In genomic region chrX:153945956-153946909, GRCh38 we compare ENCODE assay signal across 20 cellular contexts. TPM values are rescaled to one million over a fixed set of nuclear protein-coding genes. Genes with fewer than 3 reads are reported as not detected.
DNase-seq lines count a peak whose midpoint lies in the region; ATAC-seq, FAIRE-seq and TF ChIP-seq lines count a peak whose summit lies in the region.
"Had no signal": no experiment of that assay in that cellular context is flagged by ENCODE, and none has a peak within 500 bp of the region (broad histone marks: within the 10 kb centered on the region; RNA-seq: fewer than 3 reads in every experiment).

No MANE protein-coding gene starts in this region.

- peaks cover 7% of the 10 kb centered on the region; the same call in 2 of the 3 replicates for H3K79me2 ChIP-seq in K562 (ENCODE audit: control insufficient read depth, insufficient read depth, low read length)

- H3K9me1 ChIP-seq in K562 (ENCODE audit: control insufficient read depth, insufficient read depth, low read length) = no peaks in the 10 kb centered on the region

- POLR2A ChIA-PET in K562 (lab: Yijun Ruan, JAX) = interaction anchor here (0.7 to 2.0 kb wide), 8 partner anchors 10 to 72 kb away, joined by 3 to 17 read pairs (median 4); partner anchors contain the start of gene TMEM187

- H3K9me3 ChIP-seq in K562 (replicated peaks; ENCODE audit: control insufficient read depth, insufficient read depth, low read depth, low read length) (no peaks in the 10 kb centered on the region), neutrophil (no peaks in the 10 kb centered on the region)
- H3K9me3 ChIP-seq: A549, breast epithelium, pancreas, transverse colon had no signal

- TF ChIP-seq POLR2A in K562 (conservative IDR thresholded peaks at IDR 0.05) = no peak

- TF ChIP-seq EP300 in K562 (IDR thresholded peaks at IDR 0.05; ENCODE audit: low read length) = no peak

- no peak for FAIRE-seq in K562 (lab: Jason Lieb, UNC)
- FAIRE-seq: TTC549 had no signal

- no peaks in the 10 kb centered on the region for H3K9me3 Mint-ChIP-seq in activated T-cell treated with anti-CD3 and anti-CD28 coated beads, Interleukin-2, amount 50 U/mL, for 24 hours
- no peaks in the 10 kb centered on the region for H3K9me3 Mint-ChIP-seq in activated T-cell treated with anti-CD3 and anti-CD28 coated beads, Interleukin-2, amount 50 U/mL, for 4 hours
- H3K9me3 Mint-ChIP-seq: nephron had no signal

- peaks cover 41% of the 10 kb centered on the region for H3K4me1 Mint-ChIP-seq in activated T-cell treated with anti-CD3 and anti-CD28 coated beads, Interleukin-2, amount 50 U/mL, for 24 hours (ENCODE audit: low read depth)
- peaks cover 19% of the 10 kb centered on the region for H3K4me1 Mint-ChIP-seq in activated T-cell treated with anti-CD3 and anti-CD28 coated beads, Interleukin-2, amount 50 U/mL, for 4 hours (ENCODE audit: low read depth)

- TF ChIP-seq CTCF in HL-60 (IDR thresholded peaks at IDR 0.05; ENCODE audit: insufficient read depth, low read length) = no peak
- no peak for TF ChIP-seq CTCF in K562 (IDR thresholded peaks at IDR 0.05 in 2 of 3, conservative IDR thresholded peaks at IDR 0.05 in 1 of 3; ENCODE audit: insufficient read depth in 2 of 3, low read depth in 1 of 3, low read length in 3 of 3)
- no peak for TF ChIP-seq CTCF in neutrophil (IDR thresholded peaks at IDR 0.05)

- WGBS in K562 (ENCODE audit: insufficient coverage, low coverage, missing lambda C conversion rate) = 86% methylated on average over 13 of the region's 23 CpGs

- H3K4me3 ChIP-seq in HL-60 (replicated peaks; ENCODE audit: insufficient read depth, low read length) (no peak overlapping the region), K562 (no peak overlapping the region), neutrophil (ENCODE audit: low read depth in 1 of 2, low read length in 1 of 2) (no peak overlapping the region)
- H3K4me3 ChIP-seq: A549, breast epithelium, pancreas, PC-9, transverse colon had no signal

- no peak overlapping the region for H2AFZ ChIP-seq in K562 (ENCODE audit: low read depth, low read length)
- H2AFZ ChIP-seq: PC-9 had no signal

- H3K27me3 Mint-ChIP-seq in activated T-cell treated with anti-CD3 and anti-CD28 coated beads, Interleukin-2, amount 50 U/mL, for 24 hours = peaks cover 12% of the 10 kb centered on the region
- no peaks in the 10 kb centered on the region for H3K27me3 Mint-ChIP-seq in activated T-cell treated with anti-CD3 and anti-CD28 coated beads, Interleukin-2, amount 50 U/mL, for 4 hours (ENCODE audit: low read depth)

- CTCF ChIA-PET in K562 (lab: Yijun Ruan, JAX; ENCODE audit: low intra/inter-chr PET ratio) = interaction anchor here (1.0 to 1.2 kb wide), 2 partner anchors 74 to 1004 kb away, joined by 5 to 6 read pairs; no protein-coding TSS in a partner anchor

- H3K4me1 ChIP-seq in K562 (replicated peaks in 1 of 2; ENCODE audit: control insufficient read depth in 2 of 2, insufficient read depth in 2 of 2, low read length in 2 of 2) = peaks cover 14 to 78% of the 10 kb centered on the region in 2 experiments
- H3K4me1 ChIP-seq in neutrophil (ENCODE audit: control insufficient read depth in 1 of 2, insufficient read depth in 1 of 2, low read depth in 1 of 2, low read length in 1 of 2) = peaks cover 30 to 54% of the 10 kb centered on the region in 2 experiments
- H3K4me1 ChIP-seq: breast epithelium, pancreas had no signal

- peaks cover 42% of the 10 kb centered on the region; the same call in 2 of the 3 replicates for H3K36me3 ChIP-seq in K562 (ENCODE audit: control insufficient read depth, insufficient read depth, low read length)
- no peaks in the 10 kb centered on the region for H3K36me3 ChIP-seq in neutrophil
- H3K36me3 ChIP-seq: breast epithelium, transverse colon had no signal

- H3K4me3 Mint-ChIP-seq in activated T-cell treated with anti-CD3 and anti-CD28 coated beads, Interleukin-2, amount 50 U/mL, for 24 hours = no peak overlapping the region
- H3K4me3 Mint-ChIP-seq in activated T-cell treated with anti-CD3 and anti-CD28 coated beads, Interleukin-2, amount 50 U/mL, for 4 hours = no peak overlapping the region
- H3K4me3 Mint-ChIP-seq: activated CD8-positive, alpha-beta T cell treated with anti-CD3 and anti-CD28 coated beads, Interleukin-2, amount 10 ng/mL, durations not matched to agents 7 days and 5 days; nephron had no signal

- H3K9ac ChIP-seq in K562 (ENCODE audit: insufficient read depth in 1 of 2, low read depth in 2 of 2, low read length in 2 of 2) = peak overlapping the region in 1 of 2 experiments; percentile 75; a peak in 2 of 4 replicates

- intact Hi-C loops in K562 (cut with micrococcal nuclease) = loop anchor here (2.0 kb wide), 1 partner anchor 181 kb away; the partner anchor contains the start of gene PLXNB3

- H3K27me3 ChIP-seq in HL-60 (ENCODE audit: insufficient read depth, poor library complexity, severe bottlenecking) = no peaks in the 10 kb centered on the region
- no peaks in the 10 kb centered on the region for H3K27me3 ChIP-seq in K562 (ENCODE audit: control insufficient read depth in 2 of 2, insufficient read depth in 2 of 2, low read length in 2 of 2)
- no peaks in the 10 kb centered on the region for H3K27me3 ChIP-seq in neutrophil
- H3K27me3 ChIP-seq: transverse colon had no signal

- peak overlapping the region; percentile 50 for H3K27ac Mint-ChIP-seq in activated T-cell treated with anti-CD3 and anti-CD28 coated beads, Interleukin-2, amount 50 U/mL, for 24 hours
- H3K27ac Mint-ChIP-seq: activated CD8-positive, alpha-beta T cell treated with anti-CD3 and anti-CD28 coated beads, Interleukin-2, amount 10 ng/mL, durations not matched to agents 7 days and 5 days had no signal

- no peak for ATAC-seq in activated T-cell treated with anti-CD3 and anti-CD28 coated beads, Interleukin-2, amount 50 U/mL, for 4 hours
- ATAC-seq in K562 (no peak), HG02571 (IDR thresholded peaks at IDR 0.05; ENCODE audit: unreplicated experiment) (no peak), HG03354 (IDR thresholded peaks at IDR 0.05; ENCODE audit: poor library complexity, severe bottlenecking, unreplicated experiment) (no peak)

- H3K27ac ChIP-seq in HL-60 (replicated peaks) = peak overlapping the region; percentile 45
- no peak overlapping the region for H3K27ac ChIP-seq in K562 (ENCODE audit: extremely low read depth, low read depth, low read length)
- peak overlapping the region; percentile 70 for H3K27ac ChIP-seq in neutrophil
- H3K27ac ChIP-seq: breast epithelium, pancreas, PC-9 had no signal

- BruUV-seq in K562 (replicated peaks; lab: Mats Ljungman, UMichigan) = no TSS peak

- no peaks in the 10 kb centered on the region for H4K20me1 ChIP-seq in K562 (replicated peaks; ENCODE audit: control insufficient read depth, insufficient read depth, low read length)

- TF ChIP-seq RAD21 in K562 (CRISPR knock-in tag; conservative IDR thresholded peaks at IDR 0.05 in 1 of 2, IDR thresholded peaks at IDR 0.05 in 1 of 2) = no peak

- H3K36me3 Mint-ChIP-seq in activated T-cell treated with anti-CD3 and anti-CD28 coated beads, Interleukin-2, amount 50 U/mL, for 24 hours (ENCODE audit: low read depth) = peaks cover 43% of the 10 kb centered on the region
- H3K36me3 Mint-ChIP-seq in activated T-cell treated with anti-CD3 and anti-CD28 coated beads, Interleukin-2, amount 50 U/mL, for 4 hours (ENCODE audit: insufficient read depth) = peaks cover 8% of the 10 kb centered on the region

- in situ Hi-C loops in K562 (cut with MboI) = no loop called here

- H3K4me2 ChIP-seq in K562 (ENCODE audit: insufficient read depth, low read length) = no peak overlapping the region
- H3K4me2 ChIP-seq: A549, PC-9 had no signal

- DNase-seq in activated T-cell treated with anti-CD3 and anti-CD28 coated beads, Interleukin-2, amount 50 U/mL, for 24 hours = no peak
- DNase-seq in activated T-cell treated with anti-CD3 and anti-CD28 coated beads, Interleukin-2, amount 50 U/mL, for 4 hours = no peak
- DNase-seq in HL-60 (ENCODE audit: low read depth in 1 of 2, low spot score in 1 of 2) (no peak), K562 (ENCODE audit: extremely low read depth in 1 of 4, low spot score in 3 of 4) (no peak), NCI-H1930 (lab: John Stamatoyannopoulos, UW) (no peak)
- DNase-seq: activated CD8-positive, alpha-beta T cell treated with anti-CD3 and anti-CD28 coated beads, Interleukin-2, amount 10 ng/mL, durations not matched to agents 7 days and 5 days; amniotic stem cell; DMS79 treated with DMSO at 0.1 percent for 48 hours; NCI-H524 treated with DMSO at 0.1 percent for 48 hours; SIG-M5; transverse colon had no signal

RNA-seq across cellular contexts. Expression of gene RENBP, which starts 1.8 kb away (rescaled TPM):
- 10 to 100 TPM in 1 of 3 donors, 1 to 10 TPM in 2; 6.9 to 10.4 (median 8.6) TPM for total RNA-seq in activated T-cell treated with anti-CD3 and anti-CD28 coated beads, Interleukin-2, amount 50 U/mL, for 4 hours
- 14.9 and 45.4 TPM in 2 replicates for total RNA-seq in K562 (2011; cell fraction: chromatin; rRNA removed; ENCODE audit: low replicate concordance)
- 31.0 and 32.8 TPM in 2 replicates for total RNA-seq in K562 (2011; cell fraction: nucleolus; rRNA removed)
- 15.7 and 24.1 TPM in 2 replicates for total RNA-seq in K562 (2011; cell fraction: nucleoplasm; rRNA removed)
- total RNA-seq in K562 (2014; rRNA removed) (8.4 and 9.5 TPM in 2 replicates), K562 (2014; rRNA removed; fragmentation: Illumina TruSeq; extraction: Trizol) (2.7 and 4.0 TPM in 2 replicates), K562 (2015; rRNA removed; fragmentation: Illumina TruSeq; extraction: Trizol) (12.3 and 13.4 TPM in 2 replicates), K562 (2021) (9.6 and 14.8 TPM in 2 replicates)
- polyA plus RNA-seq in K562 (2011; rRNA removed) (12.7 and 16.4 TPM in 2 replicates), K562 (2014; fragmentation: Illumina TruSeq; extraction: Trizol) (5.6 and 7.3 TPM in 2 replicates), K562 (2014; fragmentation: Nextera tagmentation; extraction: Ambion mirVana) (under 1 TPM in 1 of 2 experiments, not detected in 1; 0.07 TPM), K562 (2014; rRNA removed) (11.1 and 11.6 TPM in 2 replicates)
- polyA plus RNA-seq in K562 (2011; cell fraction: cytosol; rRNA removed) = 21.2 and 25.6 TPM in 2 replicates
- polyA plus RNA-seq in K562 (2011; cell fraction: nucleus; rRNA removed) = 48.7 and 48.8 TPM in 2 replicates
- 24.3 and 60.0 TPM in 2 replicates for polyA plus RNA-seq in K562 (2012)
- 5.5 and 12.0 TPM in 2 replicates for polyA minus RNA-seq in K562 (2011; rRNA and poly(A)+ RNA removed)
- 7.0 and 13.6 TPM in 2 replicates for polyA minus RNA-seq in K562 (2011; cell fraction: cytosol; rRNA and poly(A)+ RNA removed)
- 9.8 and 16.1 TPM in 2 replicates for polyA minus RNA-seq in K562 (2011; cell fraction: nucleus; rRNA and poly(A)+ RNA removed)
- polyA plus RNA-seq: A549 had no signal

RNA-seq across cellular contexts. Expression of gene NAA10, which starts 11.4 kb away (rescaled TPM):
- 100 to 1,000 TPM; 190 to 224 (median 221) TPM for total RNA-seq in activated T-cell treated with anti-CD3 and anti-CD28 coated beads, Interleukin-2, amount 50 U/mL, for 4 hours
- total RNA-seq in K562 (2011; cell fraction: chromatin; rRNA removed; ENCODE audit: low replicate concordance) = 126 and 302 TPM in 2 replicates
- 207 and 213 TPM in 2 replicates for total RNA-seq in K562 (2011; cell fraction: nucleolus; rRNA removed)
- total RNA-seq in K562 (2011; cell fraction: nucleoplasm; rRNA removed) = 179 and 187 TPM in 2 replicates
- 152 and 196 TPM in 2 replicates for total RNA-seq in K562 (2014; rRNA removed)
- total RNA-seq in K562 (2014; rRNA removed; fragmentation: Illumina TruSeq; extraction: Trizol) = 101 and 103 TPM in 2 replicates
- total RNA-seq in K562 (2015; rRNA removed; fragmentation: Illumina TruSeq; extraction: Trizol) = 134 and 146 TPM in 2 replicates
- total RNA-seq in K562 (2021) = 226 and 231 TPM in 2 replicates
- polyA plus RNA-seq in K562 (2011; rRNA removed) = 105 and 117 TPM in 2 replicates
- 174 and 276 TPM in 2 replicates for polyA plus RNA-seq in K562 (2011; cell fraction: cytosol; rRNA removed)
- polyA plus RNA-seq in K562 (2011; cell fraction: nucleus; rRNA removed) = 211 and 324 TPM in 2 replicates
- 177 and 213 TPM in 2 replicates for polyA plus RNA-seq in K562 (2012)
- 192 and 229 TPM in 2 replicates for polyA plus RNA-seq in K562 (2014; fragmentation: Illumina TruSeq; extraction: Trizol)
- polyA plus RNA-seq in K562 (2014; fragmentation: Nextera tagmentation; extraction: Ambion mirVana) = 10 to 100 TPM; 11.1 to 26.5 TPM
- 250 and 277 TPM in 2 replicates for polyA plus RNA-seq in K562 (2014; rRNA removed)
- polyA minus RNA-seq in K562 (2011; rRNA and poly(A)+ RNA removed) = 45.9 and 88.5 TPM in 2 replicates
- 72.1 and 79.8 TPM in 2 replicates for polyA minus RNA-seq in K562 (2011; cell fraction: cytosol; rRNA and poly(A)+ RNA removed)
- polyA minus RNA-seq in K562 (2011; cell fraction: nucleus; rRNA and poly(A)+ RNA removed) = 70.5 and 80.1 TPM in 2 replicates

RNA-seq across cellular contexts. Expression of gene ARHGAP4, which starts 20.2 kb away (rescaled TPM):
- total RNA-seq in activated T-cell treated with anti-CD3 and anti-CD28 coated beads, Interleukin-2, amount 50 U/mL, for 4 hours = 100 to 1,000 TPM in 2 of 3 donors, 10 to 100 TPM in 1; 96.7 to 128 (median 108) TPM
- total RNA-seq in K562 (2011; cell fraction: chromatin; rRNA removed; ENCODE audit: low replicate concordance) = 54.8 and 157 TPM in 2 replicates
- total RNA-seq in K562 (2011; cell fraction: nucleolus; rRNA removed) = 105 and 155 TPM in 2 replicates
- 55.0 and 81.2 TPM in 2 replicates for total RNA-seq in K562 (2011; cell fraction: nucleoplasm; rRNA removed)
- total RNA-seq in K562 (2014; rRNA removed) (52.7 and 81.2 TPM in 2 replicates), K562 (2014; rRNA removed; fragmentation: Illumina TruSeq; extraction: Trizol) (3.1 and 5.5 TPM in 2 replicates), K562 (2015; rRNA removed; fragmentation: Illumina TruSeq; extraction: Trizol) (32.7 and 36.8 TPM in 2 replicates), K562 (2021) (70.5 and 81.8 TPM in 2 replicates)
- polyA plus RNA-seq in K562 (2011; rRNA removed) (9.6 and 29.7 TPM in 2 replicates), K562 (2014; fragmentation: Illumina TruSeq; extraction: Trizol) (13.5 and 40.2 TPM in 2 replicates), K562 (2014; fragmentation: Nextera tagmentation; extraction: Ambion mirVana) (1 to 10 TPM in 1 of 2 experiments, under 1 TPM in 1; 0.30 to 1.7 TPM), K562 (2014; rRNA removed) (63.7 and 77.8 TPM in 2 replicates)
- polyA plus RNA-seq in K562 (2011; cell fraction: cytosol; rRNA removed) = 21.0 and 26.6 TPM in 2 replicates
- polyA plus RNA-seq in K562 (2011; cell fraction: nucleus; rRNA removed) = 174 and 259 TPM in 2 replicates
- 59.1 and 135 TPM in 2 replicates for polyA plus RNA-seq in K562 (2012)
- 3.6 and 6.7 TPM in 2 replicates for polyA minus RNA-seq in K562 (2011; rRNA and poly(A)+ RNA removed)
- polyA minus RNA-seq in K562 (2011; cell fraction: cytosol; rRNA and poly(A)+ RNA removed) = 13.5 and 33.9 TPM in 2 replicates
- polyA minus RNA-seq in K562 (2011; cell fraction: nucleus; rRNA and poly(A)+ RNA removed) = 26.9 and 53.0 TPM in 2 replicates

RNA-seq across cellular contexts. Expression of gene HCFC1, which starts 25.4 kb away (rescaled TPM):
- 100 to 1,000 TPM; 140 to 162 (median 150) TPM for total RNA-seq in activated T-cell treated with anti-CD3 and anti-CD28 coated beads, Interleukin-2, amount 50 U/mL, for 4 hours
- 39.3 and 72.5 TPM in 2 replicates for total RNA-seq in K562 (2011; cell fraction: chromatin; rRNA removed; ENCODE audit: low replicate concordance)
- 41.0 and 46.2 TPM in 2 replicates for total RNA-seq in K562 (2011; cell fraction: nucleolus; rRNA removed)
- total RNA-seq in K562 (2011; cell fraction: nucleoplasm; rRNA removed) = 38.1 and 43.2 TPM in 2 replicates
- total RNA-seq in K562 (2014; rRNA removed) = 39.2 and 59.3 TPM in 2 replicates
- total RNA-seq in K562 (2014; rRNA removed; fragmentation: Illumina TruSeq; extraction: Trizol) = 9.1 and 10.3 TPM in 2 replicates
- 17.1 and 23.4 TPM in 2 replicates for total RNA-seq in K562 (2015; rRNA removed; fragmentation: Illumina TruSeq; extraction: Trizol)
- total RNA-seq in K562 (2021) = 121 and 133 TPM in 2 replicates
- 5.9 and 8.7 TPM in 2 replicates for polyA plus RNA-seq in K562 (2011; rRNA removed)
- polyA plus RNA-seq in K562 (2011; cell fraction: cytosol; rRNA removed) = 11.3 and 17.7 TPM in 2 replicates
- 39.1 and 51.6 TPM in 2 replicates for polyA plus RNA-seq in K562 (2011; cell fraction: nucleus; rRNA removed)
- polyA plus RNA-seq in K562 (2012) = 37.4 and 57.1 TPM in 2 replicates
- 45.3 and 68.0 TPM in 2 replicates for polyA plus RNA-seq in K562 (2014; fragmentation: Illumina TruSeq; extraction: Trizol)
- polyA plus RNA-seq in K562 (2014; fragmentation: Nextera tagmentation; extraction: Ambion mirVana) = 10 to 100 TPM in 1 of 2 experiments, 1 to 10 TPM in 1; 2.8 to 10.5 TPM
- polyA plus RNA-seq in K562 (2014; rRNA removed) = 44.8 and 45.2 TPM in 2 replicates
- polyA minus RNA-seq in K562 (2011; rRNA and poly(A)+ RNA removed) = 4.5 and 6.6 TPM in 2 replicates
- 55.8 and 74.4 TPM in 2 replicates for polyA minus RNA-seq in K562 (2011; cell fraction: cytosol; rRNA and poly(A)+ RNA removed)
- 14.8 and 15.6 TPM in 2 replicates for polyA minus RNA-seq in K562 (2011; cell fraction: nucleus; rRNA and poly(A)+ RNA removed)

RNA-seq across cellular contexts. Expression of gene TMEM187, which starts 26.3 kb away (rescaled TPM):
- 1 to 10 TPM; 2.0 to 2.7 (median 2.3) TPM for total RNA-seq in activated T-cell treated with anti-CD3 and anti-CD28 coated beads, Interleukin-2, amount 50 U/mL, for 4 hours
- 4.7 and 15.6 TPM in 2 replicates for total RNA-seq in K562 (2011; cell fraction: chromatin; rRNA removed; ENCODE audit: low replicate concordance)
- 17.4 and 21.8 TPM in 2 replicates for total RNA-seq in K562 (2011; cell fraction: nucleolus; rRNA removed)
- total RNA-seq in K562 (2011; cell fraction: nucleoplasm; rRNA removed) = 9.3 and 9.5 TPM in 2 replicates
- total RNA-seq in K562 (2014; rRNA removed) (3.3 and 5.1 TPM in 2 replicates), K562 (2014; rRNA removed; fragmentation: Illumina TruSeq; extraction: Trizol) (0.93 and 1.2 TPM in 2 replicates), K562 (2015; rRNA removed; fragmentation: Illumina TruSeq; extraction: Trizol) (1.1 and 1.6 TPM in 2 replicates), K562 (2021) (6.4 and 8.5 TPM in 2 replicates)
- polyA plus RNA-seq in K562 (2011; rRNA removed) (5.6 and 8.1 TPM in 2 replicates), K562 (2014; fragmentation: Illumina TruSeq; extraction: Trizol) (1.2 and 2.0 TPM in 2 replicates), K562 (2014; fragmentation: Nextera tagmentation; extraction: Ambion mirVana) (1 to 10 TPM in 1 of 2 experiments, under 1 TPM in 1; 0.13 to 1.1 TPM), K562 (2014; rRNA removed) (4.0 TPM in 2 replicates)
- polyA plus RNA-seq in K562 (2011; cell fraction: cytosol; rRNA removed) = 12.5 and 24.6 TPM in 2 replicates
- 6.3 and 6.4 TPM in 2 replicates for polyA plus RNA-seq in K562 (2011; cell fraction: nucleus; rRNA removed)
- 3.9 and 12.2 TPM in 2 replicates for polyA plus RNA-seq in K562 (2012)
- polyA minus RNA-seq in K562 (2011; rRNA and poly(A)+ RNA removed) = 3.7 and 4.9 TPM in 2 replicates
- 5.6 and 6.4 TPM in 2 replicates for polyA minus RNA-seq in K562 (2011; cell fraction: cytosol; rRNA and poly(A)+ RNA removed)
- 1.3 and 1.8 TPM in 2 replicates for polyA minus RNA-seq in K562 (2011; cell fraction: nucleus; rRNA and poly(A)+ RNA removed)
